ENCODE assay signal across 8 cellular contexts in genomic region chr1:26289158-26290059, GRCh38. TPM values are rescaled to one million over a fixed set of nuclear protein-coding genes. Genes with fewer than 3 reads are reported as not detected.
DNase-seq lines count a peak whose midpoint lies in the region; ATAC-seq and TF ChIP-seq lines count a peak whose summit lies in the region.

No MANE protein-coding gene starts in this region.

- H3K9ac ChIP-seq in colonic mucosa (ENCODE audit: low read depth in 2 of 2, low read length in 2 of 2): peak overlapping the region in 1 of 2 donors; percentile 41

- H3K27me3 ChIP-seq in colonic mucosa: no peaks in the 10 kb centered on the region
- no peaks in the 10 kb centered on the region for H3K27me3 ChIP-seq in sigmoid colon

- DNase-seq in stimulated activated naive CD4-positive, alpha-beta T cell (lab: John Stamatoyannopoulos, UW): peak in 4 of 6 experiments; percentile 15 to 34 (median 24)
- DNase-seq in stimulated activated naive CD4-positive, alpha-beta T cell treated with Interleukin-2 at 50 U/mL for 16 hours (lab: John Stamatoyannopoulos, UW): no peak
- peak; percentile 78 for DNase-seq in NCI-H524 treated with DMSO at 0.1 percent for 48 hours (lab: John Stamatoyannopoulos, UW)
- DNase-seq in colonic mucosa: no peak
- no peak for DNase-seq in sigmoid colon
- DNase-seq in NCI-H146 treated with DMSO at 0.1 percent for 48 hours (lab: John Stamatoyannopoulos, UW; ENCODE audit: unreplicated experiment): no peak
- no peak for DNase-seq in HuH-7 (ENCODE audit: low spot score)

- H3K4me1 ChIP-seq in colonic mucosa (peaks cover 11% of the 10 kb centered on the region), sigmoid colon (peaks cover 0 to 15% (median 13%) of the 10 kb centered on the region in 4 donors)

- no peaks in the 10 kb centered on the region for H3K9me3 ChIP-seq in colonic mucosa
- H3K9me3 ChIP-seq in sigmoid colon: no peaks in the 10 kb centered on the region

- 57 to 89% methylated on average over 21 of the region's 21 CpGs for WGBS in sigmoid colon, 2 donors

- H3K4me3 ChIP-seq in colonic mucosa: no peak overlapping the region
- H3K4me3 ChIP-seq in sigmoid colon: no peak overlapping the region

- TF ChIP-seq POLR2A in sigmoid colon (IDR thresholded peaks at IDR 0.05): no peak

- peak overlapping the region; percentile 67 for H3K27ac ChIP-seq in colonic mucosa
- H3K27ac ChIP-seq in sigmoid colon: peak overlapping the region; percentile 10 to 60 (median 32)

- ATAC-seq in HG02642 (IDR thresholded peaks at IDR 0.05; ENCODE audit: poor library complexity, unreplicated experiment): no peak

- H3K36me3 ChIP-seq in colonic mucosa: no peaks in the 10 kb centered on the region
- no peaks in the 10 kb centered on the region for H3K36me3 ChIP-seq in sigmoid colon

- TF ChIP-seq EP300 in sigmoid colon (IDR thresholded peaks at IDR 0.05): no peak

- no peak for TF ChIP-seq CTCF in colonic mucosa (IDR thresholded peaks at IDR 0.05)
- no peak for TF ChIP-seq CTCF in sigmoid colon (IDR thresholded peaks at IDR 0.05)

- intact Hi-C loops in colonic mucosa (cut with DNase I): no loop called here
- intact Hi-C loops in sigmoid colon (cut with DNase I): no loop called here

RNA-seq across cellular contexts. Expression of gene SH3BGRL3, which starts 9.5 kb away (rescaled TPM):
- total RNA-seq in colonic mucosa: 100 to 1,000 TPM; 361 to 478 TPM
- total RNA-seq in sigmoid colon: 10 to 100 TPM; 32.9 to 41.5 (median 37.6) TPM
- 100 to 1,000 TPM; 303 to 575 (median 543) TPM for polyA plus RNA-seq in sigmoid colon

RNA-seq across cellular contexts. Expression of gene UBXN11, which starts 17.0 kb away (rescaled TPM):
- total RNA-seq in colonic mucosa (10 to 100 TPM in 1 of 2 donors, 1 to 10 TPM in 1; 8.7 to 25.7 TPM), sigmoid colon (10 to 100 TPM in 3 of 4 donors, 1 to 10 TPM in 1; 9.8 to 17.7 (median 13.1) TPM)
- polyA plus RNA-seq in sigmoid colon: 10 to 100 TPM in 1 of 3 donors, 1 to 10 TPM in 2; 3.0 to 22.7 (median 4.2) TPM

RNA-seq across cellular contexts. Expression of gene CD52, which starts 28.3 kb away (rescaled TPM):
- total RNA-seq in colonic mucosa (10 to 100 TPM in 1 of 2 donors, 1 to 10 TPM in 1; 9.4 to 13.1 TPM), sigmoid colon (1 to 10 TPM in 2 of 4 donors, not detected in 2; 1.6 to 5.7 TPM)
- 100 to 1,000 TPM in 1 of 3 donors, 10 to 100 TPM in 2; 19.8 to 556 (median 41.4) TPM for polyA plus RNA-seq in sigmoid colon

RNA-seq across cellular contexts. Expression of gene CEP85, which starts 55.4 kb away (rescaled TPM):
- total RNA-seq in colonic mucosa: 10 to 100 TPM; 10.7 to 18.8 TPM
- total RNA-seq in sigmoid colon: 1 to 10 TPM; 1.9 to 5.4 (median 3.3) TPM
- polyA plus RNA-seq in sigmoid colon: 10 to 100 TPM in 1 of 3 donors, 1 to 10 TPM in 2; 2.4 to 12.9 (median 9.7) TPM

Comparison
In these comparisons a context has a peak if more than half of its experiments do, and no peak if none do; other contexts are left out.
1. DNase-seq: peak in stimulated activated naive CD4-positive, alpha-beta T cell (4 of 6) and NCI-H524 treated with DMSO at 0.1 percent for 48 hours (single experiment); none in stimulated activated naive CD4-positive, alpha-beta T cell treated with Interleukin-2 at 50 U/mL for 16 hours (single experiment), colonic mucosa (single experiment), sigmoid colon (single experiment), NCI-H146 treated with DMSO at 0.1 percent for 48 hours (single experiment) and HuH-7 (single experiment).
2. RNA of gene SH3BGRL3, which starts 9.5 kb away (total RNA-seq): 361 to 478 TPM in colonic mucosa; 32.9 to 41.5 TPM in sigmoid colon; every median in the first group is over 4 times any median in the second.